In genomic region chr1:74717626-74718025, GRCh38 we compare ENCODE assay signal across 29 cellular contexts. TPM values are rescaled to one million over a fixed set of nuclear protein-coding genes. Genes with fewer than 3 reads are reported as not detected.
"Had no signal": no experiment of that assay in that cellular context is flagged by ENCODE, and none has a peak within 500 bp of the region (broad histone marks: within the 10 kb centered on the region; RNA-seq: fewer than 3 reads in every experiment).

No MANE protein-coding gene starts in this region.

- H3K27ac ChIP-seq: colonic mucosa, coronary artery, dorsolateral prefrontal cortex, epithelial cell of prostate, esophagus muscularis mucosa, esophagus squamous epithelium, foreskin keratinocyte, gastrocnemius medialis, gastroesophageal sphincter, heart left ventricle, heart right ventricle had no signal

- H3K4me3 ChIP-seq: colonic mucosa, coronary artery, dorsolateral prefrontal cortex, esophagus muscularis mucosa, esophagus squamous epithelium, gastrocnemius medialis, gastroesophageal sphincter, heart left ventricle, heart right ventricle had no signal

- DNase-seq: colonic mucosa; cortex of kidney; dorsolateral prefrontal cortex; effector CD4-positive, alpha-beta T cell; effector CD8-positive, alpha-beta T cell; effector memory CD4-positive, alpha-beta T cell; effector memory CD8-positive, alpha-beta T cell; endodermal cell; erythroblast; esophagus squamous epithelium; foreskin fibroblast; foreskin keratinocyte; foreskin melanocyte; gastrocnemius medialis; glutamatergic neuron; head of caudate nucleus; heart left ventricle; heart right ventricle had no signal

- H3K36me3 ChIP-seq: colonic mucosa had no signal

- H3K4me1 ChIP-seq: colonic mucosa, esophagus squamous epithelium, foreskin keratinocyte, gastrocnemius medialis had no signal

- H3K27me3 ChIP-seq: colonic mucosa, dorsolateral prefrontal cortex, esophagus muscularis mucosa, esophagus squamous epithelium, foreskin keratinocyte, gastrocnemius medialis, gastroesophageal sphincter, heart left ventricle, heart right ventricle had no signal

- H3K9me3 ChIP-seq: colonic mucosa, esophagus muscularis mucosa, esophagus squamous epithelium, gastrocnemius medialis, gastroesophageal sphincter, heart left ventricle, heart right ventricle had no signal

- ATAC-seq: effector memory CD8-positive, alpha-beta T cell; esophagus mucosa; foreskin keratinocyte; gastrocnemius medialis; gastroesophageal sphincter; heart left ventricle; heart right ventricle had no signal

RNA-seq across cellular contexts. Expression of gene ERICH3, which starts 44.0 kb away (rescaled TPM):
- total RNA-seq: dermis microvascular lymphatic vessel endothelial cell, endodermal cell, endothelial cell of umbilical vein, epithelial cell of proximal tubule, esophagus mucosa, esophagus squamous epithelium, fibroblast of villous mesenchyme, foreskin keratinocyte, gastrocnemius medialis, glomerular endothelial cell had no signal
- polyA plus RNA-seq: endothelial cell of umbilical vein, fibroblast of lung, foreskin keratinocyte had no signal
